ENCODE assay signal across 8 cellular contexts in genomic region chr1:113759341-113760101, GRCh38. TPM values are rescaled to one million over a fixed set of nuclear protein-coding genes. Genes with fewer than 3 reads are reported as not detected.
DNase-seq lines count a peak whose midpoint lies in the region; ATAC-seq and TF ChIP-seq lines count a peak whose summit lies in the region.

PHTF1 (minus strand) TSS chr1:113759486; CDS start chr1:113758703, 783 bp downstream.

- H3F3A ChIP-seq in neural cell (ENCODE audit: insufficient read depth, low read length, poor library complexity, severe bottlenecking) = peaks cover 5% of the 10 kb centered on the region

- TF ChIP-seq RAD21 in neural cell (conservative IDR thresholded peaks at IDR 0.05) = no peak

- peak within 1 kb of the TSS; percentile 84 for H3K4me3 ChIP-seq in Karpas-422 (ENCODE audit: low read length)
- H3K4me3 ChIP-seq in RWPE2 (ENCODE audit: severe bottlenecking) = peak within 1 kb of the TSS; percentile 93
- H3K4me3 ChIP-seq in foreskin fibroblast (ENCODE audit: low read depth in 1 of 2, low read length in 2 of 2) = peak within 1 kb of the TSS; percentile 87 to 93
- peak within 1 kb of the TSS; percentile 75 for H3K4me3 ChIP-seq in neural cell (ENCODE audit: low read length)
- peak within 1 kb of the TSS; percentile 92 to 99 (median 97) for H3K4me3 ChIP-seq in subcutaneous abdominal adipose tissue (ENCODE audit: low read depth in 1 of 5, low read length in 5 of 5)

- H3K36me3 ChIP-seq in Karpas-422 (ENCODE audit: insufficient read depth, low read length) (peaks cover 23% of the 10 kb centered on the region), RWPE2 (ENCODE audit: low read depth) (peaks cover 14% of the 10 kb centered on the region; the same call in 1 of the 2 replicates), neural cell (ENCODE audit: insufficient read depth, low read length) (no peaks in the 10 kb centered on the region), subcutaneous abdominal adipose tissue (ENCODE audit: control insufficient read depth in 5 of 5, insufficient read depth in 5 of 5, low read length in 5 of 5) (peaks cover 0 to 4% (median 0%) of the 10 kb centered on the region in 5 donors)

- TF ChIP-seq CTCF in RWPE2 (IDR thresholded peaks at IDR 0.05; ENCODE audit: poor library complexity, severe bottlenecking) = no peak
- TF ChIP-seq CTCF in foreskin fibroblast (IDR thresholded peaks at IDR 0.05; ENCODE audit: low read depth, low read length) = no peak
- no peak for TF ChIP-seq CTCF in neural cell (IDR thresholded peaks at IDR 0.05; ENCODE audit: poor library complexity, severe bottlenecking)

- peak within 1 kb of the TSS; percentile 89 for H3K27ac ChIP-seq in Karpas-422 (ENCODE audit: low read length)
- H3K27ac ChIP-seq in RWPE2 (ENCODE audit: poor library complexity, severe bottlenecking) = peak within 1 kb of the TSS; percentile 62
- H3K27ac ChIP-seq in neural cell (ENCODE audit: low read length) = peak within 1 kb of the TSS; percentile 83
- H3K27ac ChIP-seq in subcutaneous abdominal adipose tissue (ENCODE audit: low read depth, low read length) = peak within 1 kb of the TSS; percentile 94

- H3K4me1 ChIP-seq in Karpas-422 (ENCODE audit: low read length) (peaks cover 44% of the 10 kb centered on the region), RWPE2 (ENCODE audit: insufficient read depth, poor library complexity, severe bottlenecking) (no peaks in the 10 kb centered on the region), subcutaneous abdominal adipose tissue (ENCODE audit: control insufficient read depth in 5 of 5, insufficient read depth in 5 of 5, low read length in 5 of 5) (peaks cover 0 to 26% (median 21%) of the 10 kb centered on the region in 5 donors)

- peak; percentile 82 for ATAC-seq in GM21825 (IDR thresholded peaks at IDR 0.05; ENCODE audit: unreplicated experiment)
- peak; percentile 92 for ATAC-seq in RWPE2 (ENCODE audit: low read depth)

- TF ChIP-seq EP300 in neural cell (conservative IDR thresholded peaks at IDR 0.05; ENCODE audit: poor library complexity, severe bottlenecking) = no peak

- H3K79me2 ChIP-seq in Karpas-422 (ENCODE audit: low read length) = peaks cover 45% of the 10 kb centered on the region
- peaks cover 41% of the 10 kb centered on the region for H3K79me2 ChIP-seq in neural cell (replicated peaks; ENCODE audit: insufficient read depth, low read length)

- DNase-seq in ELR (ENCODE audit: low read depth) (peak; percentile 90), Karpas-422 (peak; percentile 91), RWPE2 (ENCODE audit: low spot score) (peak; percentile 68), activated gamma-delta T cell (lab: John Stamatoyannopoulos, UW) (peak; percentile 44), foreskin fibroblast (peak; percentile 82 to 94)

- no peaks in the 10 kb centered on the region for H3K9me3 ChIP-seq in Karpas-422 (ENCODE audit: low read length)
- no peaks in the 10 kb centered on the region for H3K9me3 ChIP-seq in RWPE2 (ENCODE audit: severe bottlenecking)
- H3K9me3 ChIP-seq in neural cell (ENCODE audit: low read length) = no peaks in the 10 kb centered on the region
- H3K9me3 ChIP-seq in subcutaneous abdominal adipose tissue (ENCODE audit: control insufficient read depth in 5 of 5, low read length in 5 of 5) = no peaks in the 10 kb centered on the region

- H4K20me1 ChIP-seq in Karpas-422 (ENCODE audit: insufficient read depth, low read depth, low read length) = no peaks in the 10 kb centered on the region
- no peaks in the 10 kb centered on the region for H4K20me1 ChIP-seq in neural cell (ENCODE audit: insufficient read depth)

- peak within 1 kb of the TSS; percentile 92 for H2AFZ ChIP-seq in Karpas-422 (ENCODE audit: low read length)
- peak within 1 kb of the TSS; percentile 71 for H2AFZ ChIP-seq in neural cell (ENCODE audit: low read depth, low read length)

- peak within 1 kb of the TSS; percentile 95 for H3K4me2 ChIP-seq in Karpas-422 (ENCODE audit: low read depth, low read length, poor library complexity, severe bottlenecking)
- peak within 1 kb of the TSS; percentile 84 for H3K4me2 ChIP-seq in neural cell (ENCODE audit: low read length)

- H3K9ac ChIP-seq in Karpas-422 (ENCODE audit: low read length) (peak within 1 kb of the TSS; percentile 97), neural cell (ENCODE audit: low read length) (peak within 1 kb of the TSS; percentile 81), subcutaneous abdominal adipose tissue (ENCODE audit: low read length in 5 of 5) (peak within 1 kb of the TSS; percentile 93 to 100 (median 96))

- H3K9me2 ChIP-seq in Karpas-422 (replicated peaks; ENCODE audit: insufficient read depth, low read length) = no peaks in the 10 kb centered on the region
- H3K9me2 ChIP-seq in neural cell (ENCODE audit: insufficient read depth, low read length) = no peaks in the 10 kb centered on the region

- H3K27me3 ChIP-seq in Karpas-422 (ENCODE audit: low read length) = no peaks in the 10 kb centered on the region
- no peaks in the 10 kb centered on the region for H3K27me3 ChIP-seq in RWPE2 (ENCODE audit: insufficient read depth, poor library complexity, severe bottlenecking)
- H3K27me3 ChIP-seq in neural cell (ENCODE audit: insufficient read depth, low read depth, low read length) = no peaks in the 10 kb centered on the region
- H3K27me3 ChIP-seq in subcutaneous abdominal adipose tissue (ENCODE audit: control insufficient read depth in 5 of 5, insufficient read depth in 4 of 5, low read length in 5 of 5) = no peaks in the 10 kb centered on the region

TF ChIP-seq in neural cell, 6 proteins besides CTCF, POLR2A, EP300 and RAD21:
- TF ChIP-seq SMC3 (conservative IDR thresholded peaks at IDR 0.05; ENCODE audit: poor library complexity) = peak; percentile 6
- no peak for TF ChIP-seq EZH2 (IDR thresholded peaks at IDR 0.05; ENCODE audit: borderline replicate concordance, insufficient read depth, low read length, poor library complexity, severe bottlenecking)
- TF ChIP-seq TAF1 (IDR thresholded peaks at IDR 0.05; ENCODE audit: low read depth) = no peak
- TF ChIP-seq REST (IDR thresholded peaks at IDR 0.05; ENCODE audit: borderline replicate concordance) = no peak
- TF ChIP-seq MXI1 (conservative IDR thresholded peaks at IDR 0.05; ENCODE audit: poor library complexity, severe bottlenecking) = no peak
- TF ChIP-seq POLR2AphosphoS5 (IDR thresholded peaks at IDR 0.05) = peak; percentile 52

RNA-seq across cellular contexts. Expression of gene PHTF1, which starts in this region (rescaled TPM):
- 45.1 and 53.1 TPM in 2 replicates for total RNA-seq in Karpas-422 (2014; rRNA removed; shearing (Covaris generic); ENCODE audit: low replicate concordance)
- 41.9 and 46.1 TPM in 2 replicates for polyA plus RNA-seq in neural cell
- 52.1 and 54.6 TPM in 2 replicates for polyA minus RNA-seq in neural cell

Comparison
In these comparisons a context has a peak if more than half of its experiments do, and no peak if none do; other contexts are left out.
1. Peak in every context shown above with its lines: DNase-seq, ATAC-seq, H3K4me3 ChIP-seq and H3K27ac ChIP-seq.